ENCODE assay signal across 17 cellular contexts in the genomic region with DNA sequence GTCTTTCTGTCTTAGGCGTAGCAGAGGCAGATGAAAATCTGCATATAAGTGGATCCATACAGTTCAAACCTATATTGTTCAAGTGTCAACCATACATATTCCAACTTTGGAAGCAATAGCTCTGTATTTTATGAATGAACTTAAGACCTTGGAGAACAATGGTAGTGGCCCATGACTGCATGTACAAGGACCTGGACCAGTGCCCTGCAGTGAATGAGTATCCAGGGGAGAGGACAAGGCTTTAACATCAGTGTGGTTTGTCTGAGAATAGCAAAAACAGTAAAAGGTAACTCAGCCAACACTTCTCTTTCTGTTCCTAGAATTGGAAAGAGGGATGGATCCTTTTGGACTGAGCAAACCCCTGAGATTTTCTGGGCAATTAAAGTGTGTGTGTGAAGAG.
DNase-seq lines count a peak whose midpoint lies in the region; ATAC-seq and TF ChIP-seq lines count a peak whose summit lies in the region.
"Had no signal": no experiment of that assay in that cellular context is flagged by ENCODE, and none has a peak within 500 bp of the region (broad histone marks: within the 10 kb centered on the region; RNA-seq: fewer than 3 reads in every experiment).

No MANE protein-coding gene starts in this region.

- H3K27ac Mint-ChIP-seq in activated B cell treated with CpG ODN at 0.5 μM for 24 hours = peak overlapping the region; percentile 79
- H3K27ac Mint-ChIP-seq: activated CD8-positive, alpha-beta memory T cell treated with anti-CD3 and anti-CD28 coated beads, Interleukin-2, amount 10 ng/mL, durations not matched to agents 7 days and 5 days; T-cell had no signal

- TF ChIP-seq CTCF in activated B cell treated with CpG ODN at 0.5 μM for 24 hours (IDR thresholded peaks at IDR 0.05) = no peak
- no peak for TF ChIP-seq CTCF in GM10248 (IDR thresholded peaks at IDR 0.05; ENCODE audit: control extremely low read depth, extremely low read depth, low read depth, missing control alignments)

- H3K27me3 ChIP-seq in SJCRH30 = no peaks in the 10 kb centered on the region
- H3K27me3 ChIP-seq: body of pancreas had no signal

- POLR2A ChIA-PET in activated B cell treated with CpG ODN at 0.5 μM for 24 hours (lab: Charles Lee) = no interaction called here
- POLR2A ChIA-PET in GM10248 (lab: Yijun Ruan, JAX) = no interaction called here

- peak; percentile 44 for ATAC-seq in GM19023 (IDR thresholded peaks at IDR 0.05; ENCODE audit: unreplicated experiment)
- peak; percentile 32 for ATAC-seq in GM21528 (IDR thresholded peaks at IDR 0.05; ENCODE audit: low FRiP score, unreplicated experiment)
- ATAC-seq in HG02981 (IDR thresholded peaks at IDR 0.05; ENCODE audit: unreplicated experiment) = peak; percentile 17
- no peak for ATAC-seq in activated B cell treated with CpG ODN at 0.5 μM for 24 hours (ENCODE audit: low read depth)
- ATAC-seq: activated CD8-positive, alpha-beta memory T cell treated with anti-CD3 and anti-CD28 coated beads, Interleukin-2, amount 10 ng/mL, durations not matched to agents 7 days and 5 days; body of pancreas; left lobe of liver; T-cell had no signal

- H3K9me3 ChIP-seq in SJCRH30 (replicated peaks) = no peaks in the 10 kb centered on the region
- H3K9me3 ChIP-seq: body of pancreas had no signal

- H3K36me3 ChIP-seq in SJCRH30 = no peaks in the 10 kb centered on the region

- DNase-seq in activated B cell treated with CpG ODN at 0.5 μM for 24 hours = no peak
- no peak for DNase-seq in AML-193 (lab: John Stamatoyannopoulos, UW)
- DNase-seq in GM10248 (ENCODE audit: extremely low spot score) = no peak
- DNase-seq in SJCRH30 = no peak
- no peak for DNase-seq in NK-92 treated with Interleukin-12 subunit alpha and Interleukin-12 subunit beta, amount 100 ng/mL, for 24 hours (lab: John Stamatoyannopoulos, UW)
- DNase-seq: activated CD8-positive, alpha-beta memory T cell treated with anti-CD3 and anti-CD28 coated beads, Interleukin-2, amount 10 ng/mL, durations not matched to agents 7 days and 5 days; activated naive CD4-positive, alpha-beta T cell treated with Interleukin-2 at 50 U/mL for 16 hours; body of pancreas; DMS153; hypothalamus; NCI-H774; RPMI8226; T-cell had no signal

- no peak overlapping the region for H3K4me3 ChIP-seq in SJCRH30
- H3K4me3 ChIP-seq: body of pancreas had no signal

- H3K27ac ChIP-seq in SJCRH30 = no peak overlapping the region
- H3K27ac ChIP-seq: body of pancreas had no signal

- no peaks in the 10 kb centered on the region for H3K27me3 Mint-ChIP-seq in activated B cell treated with CpG ODN at 0.5 μM for 24 hours
- H3K27me3 Mint-ChIP-seq: activated CD8-positive, alpha-beta memory T cell treated with anti-CD3 and anti-CD28 coated beads, Interleukin-2, amount 10 ng/mL, durations not matched to agents 7 days and 5 days; T-cell had no signal

- CTCF ChIA-PET in activated B cell treated with CpG ODN at 0.5 μM for 24 hours (lab: Charles Lee) (no interaction called here), GM10248 (lab: Yijun Ruan, JAX) (no interaction called here)

- H3K4me1 ChIP-seq in SJCRH30 = no peaks in the 10 kb centered on the region
- H3K4me1 ChIP-seq: body of pancreas had no signal

- peaks cover 1% of the 10 kb centered on the region for H3K36me3 Mint-ChIP-seq in activated B cell treated with CpG ODN at 0.5 μM for 24 hours (ENCODE audit: low read depth)
- H3K36me3 Mint-ChIP-seq: activated CD8-positive, alpha-beta memory T cell treated with anti-CD3 and anti-CD28 coated beads, Interleukin-2, amount 10 ng/mL, durations not matched to agents 7 days and 5 days; T-cell had no signal

- H3K4me3 Mint-ChIP-seq in activated B cell treated with CpG ODN at 0.5 μM for 24 hours = peak overlapping the region; percentile 41
- H3K4me3 Mint-ChIP-seq: activated CD8-positive, alpha-beta memory T cell treated with anti-CD3 and anti-CD28 coated beads, Interleukin-2, amount 10 ng/mL, durations not matched to agents 7 days and 5 days; T-cell had no signal

- intact Hi-C loops in activated B cell treated with CpG ODN at 0.5 μM for 24 hours (cut with micrococcal nuclease) = loop anchor here (1.0 to 10.0 kb wide), 2 partner anchors 25 to 1515 kb away; no protein-coding TSS in a partner anchor

- H3K4me1 Mint-ChIP-seq in activated B cell treated with CpG ODN at 0.5 μM for 24 hours = peaks cover 32% of the 10 kb centered on the region
- H3K4me1 Mint-ChIP-seq: activated CD8-positive, alpha-beta memory T cell treated with anti-CD3 and anti-CD28 coated beads, Interleukin-2, amount 10 ng/mL, durations not matched to agents 7 days and 5 days; T-cell had no signal

- no peaks in the 10 kb centered on the region for H3K9me3 Mint-ChIP-seq in activated B cell treated with CpG ODN at 0.5 μM for 24 hours
